Comparison of ENCODE assay signal across 8 cellular contexts in genomic region chr3:150384517-150385212, GRCh38. TPM values are rescaled to one million over a fixed set of nuclear protein-coding genes. Genes with fewer than 3 reads are reported as not detected.
DNase-seq lines count a peak whose midpoint lies in the region; ATAC-seq and TF ChIP-seq lines count a peak whose summit lies in the region.

No MANE protein-coding gene starts in this region.

- H3K4me1 ChIP-seq in right cardiac atrium (ENCODE audit: control insufficient read depth, insufficient read depth, low read length) (no peaks in the 10 kb centered on the region), breast epithelium (no peaks in the 10 kb centered on the region)

- H3K9me3 ChIP-seq in right cardiac atrium (ENCODE audit: control insufficient read depth, low read length) = no peaks in the 10 kb centered on the region
- no peaks in the 10 kb centered on the region for H3K9me3 ChIP-seq in breast epithelium

- DNase-seq in NCI-H510A treated with DMSO at 0.1 percent for 48 hours (lab: John Stamatoyannopoulos, UW) (peak; percentile 84), right cardiac atrium (peak in 1 of 3 donors; percentile 56), breast epithelium (ENCODE audit: low spot score in 2 of 2) (no peak), cerebellar nuclear complex (lab: John Stamatoyannopoulos, UW) (no peak)
- DNase-seq in activated T-cell treated with anti-CD3 and anti-CD28 coated beads, Interleukin-2, amount 50 U/mL, for 4 hours = peak; percentile 10
- DNase-seq in stimulated activated CD4-positive, alpha-beta T cell treated with anti-CD3 and anti-CD28 coated beads, Interleukin-2, amount 100 ng/mL, for 24 hours = peak; percentile 36 to 40

- H3K27ac ChIP-seq in right cardiac atrium (ENCODE audit: low read length) = no peak overlapping the region
- no peak overlapping the region for H3K27ac ChIP-seq in breast epithelium

- no peak for TF ChIP-seq CTCF in breast epithelium (IDR thresholded peaks at IDR 0.05)

- intact Hi-C loops in right cardiac atrium (cut with DNase I) = no loop called here
- intact Hi-C loops in breast epithelium (cut with DNase I; ENCODE audit: low total_unique reads) = no loop called here

- peak overlapping the region; percentile 67 for H3K4me3 Mint-ChIP-seq in activated T-cell treated with anti-CD3 and anti-CD28 coated beads, Interleukin-2, amount 50 U/mL, for 4 hours

- H3K27me3 ChIP-seq in right cardiac atrium (ENCODE audit: control insufficient read depth, insufficient read depth) (no peaks in the 10 kb centered on the region), breast epithelium (no peaks in the 10 kb centered on the region)

- H3K36me3 Mint-ChIP-seq in activated T-cell treated with anti-CD3 and anti-CD28 coated beads, Interleukin-2, amount 50 U/mL, for 4 hours (ENCODE audit: insufficient read depth) = no peaks in the 10 kb centered on the region

- H3K36me3 ChIP-seq in breast epithelium = no peaks in the 10 kb centered on the region

- ATAC-seq in GM18520 (IDR thresholded peaks at IDR 0.05; ENCODE audit: unreplicated experiment) = peak; percentile 97
- ATAC-seq in HG02678 (IDR thresholded peaks at IDR 0.05; ENCODE audit: unreplicated experiment) = peak; percentile 96
- ATAC-seq in activated T-cell treated with anti-CD3 and anti-CD28 coated beads, Interleukin-2, amount 50 U/mL, for 4 hours = peak; percentile 91 to 95
- ATAC-seq in right cardiac atrium = peak; percentile 49 to 55

- TF ChIP-seq POLR2A in breast epithelium (IDR thresholded peaks at IDR 0.05) = no peak

- H3K4me3 ChIP-seq in right cardiac atrium (ENCODE audit: low read length) = no peak overlapping the region
- no peak overlapping the region for H3K4me3 ChIP-seq in breast epithelium

- H3K27me3 Mint-ChIP-seq in activated T-cell treated with anti-CD3 and anti-CD28 coated beads, Interleukin-2, amount 50 U/mL, for 4 hours (ENCODE audit: low read depth) = no peaks in the 10 kb centered on the region

- H3K4me1 Mint-ChIP-seq in activated T-cell treated with anti-CD3 and anti-CD28 coated beads, Interleukin-2, amount 50 U/mL, for 4 hours (ENCODE audit: low read depth) = peaks cover 21% of the 10 kb centered on the region

- 54% methylated on average over 14 of the region's 14 CpGs for WGBS in right cardiac atrium

- no peaks in the 10 kb centered on the region for H3K9me3 Mint-ChIP-seq in activated T-cell treated with anti-CD3 and anti-CD28 coated beads, Interleukin-2, amount 50 U/mL, for 4 hours

RNA-seq across cellular contexts. Expression of gene TSC22D2, which starts 23.4 kb away (rescaled TPM):
- 10 to 100 TPM; 19.5 to 20.9 (median 20.6) TPM for total RNA-seq in activated T-cell treated with anti-CD3 and anti-CD28 coated beads, Interleukin-2, amount 50 U/mL, for 4 hours
- total RNA-seq in right cardiac atrium (10 to 100 TPM; 36.5 to 43.6 (median 38.1) TPM), breast epithelium (10 to 100 TPM; 12.1 to 19.8 (median 16.5) TPM)
- polyA plus RNA-seq in right cardiac atrium = 22.6 TPM

Comparison
In these comparisons a context has a peak if more than half of its experiments do, and no peak if none do; other contexts are left out.
1. DNase-seq: peak in NCI-H510A treated with DMSO at 0.1 percent for 48 hours (single experiment), activated T-cell treated with anti-CD3 and anti-CD28 coated beads, Interleukin-2, amount 50 U/mL, for 4 hours (single experiment) and stimulated activated CD4-positive, alpha-beta T cell treated with anti-CD3 and anti-CD28 coated beads, Interleukin-2, amount 100 ng/mL, for 24 hours (2 of 2); none in breast epithelium (0 of 2) and cerebellar nuclear complex (0 of 2).
2. Peak in every context shown above with its lines, with median percentiles within 50 percentile points of each other: ATAC-seq.